In genomic region chr9:38035873-38036272, GRCh38 we compare ENCODE assay signal across 1 cellular context.
A peak's percentile ranks its signal among the peaks of the same experiment; 100 is the strongest.
TF ChIP-seq lines count a peak whose summit lies in the region.

No MANE protein-coding gene starts in this region.

TF ChIP-seq in HepG2, 621 proteins besides CTCF, POLR2A, EP300 and RAD21 (continued from another document and continues in another):
- TF ChIP-seq HIC2 (CRISPR knock-in tag; IDR thresholded peaks at IDR 0.05; ENCODE audit: low read depth) (no peak), BRCA1 (CRISPR knock-in tag; IDR thresholded peaks at IDR 0.05) (no peak), ZNF543 (CRISPR knock-in tag; IDR thresholded peaks at IDR 0.05) (no peak), ARID2 (CRISPR knock-in tag; IDR thresholded peaks at IDR 0.05; ENCODE audit: borderline replicate concordance) (no peak), ZNF572 (CRISPR knock-in tag; IDR thresholded peaks at IDR 0.05) (no peak), ZNF674 (CRISPR knock-in tag; IDR thresholded peaks at IDR 0.05; ENCODE audit: low read depth) (no peak), IKZF1 (IDR thresholded peaks at IDR 0.05) (no peak), BATF2 (CRISPR knock-in tag; IDR thresholded peaks at IDR 0.05) (no peak), ZNF34 (CRISPR knock-in tag; IDR thresholded peaks at IDR 0.05; ENCODE audit: borderline replicate concordance) (no peak), ZKSCAN8 (CRISPR knock-in tag; IDR thresholded peaks at IDR 0.05; ENCODE audit: borderline replicate concordance) (no peak), ZBTB40 (IDR thresholded peaks at IDR 0.05) (no peak), ZBTB40 (CRISPR knock-in tag; IDR thresholded peaks at IDR 0.05) (no peak), KDM5B (CRISPR knock-in tag; IDR thresholded peaks at IDR 0.05; ENCODE audit: borderline replicate concordance) (no peak), TGIF2 (CRISPR knock-in tag; IDR thresholded peaks at IDR 0.05) (no peak), ZFP36L2 (CRISPR knock-in tag; IDR thresholded peaks at IDR 0.05) (no peak), ONECUT2 (CRISPR knock-in tag; IDR thresholded peaks at IDR 0.05) (no peak), BCL6 (CRISPR knock-in tag; IDR thresholded peaks at IDR 0.05) (no peak), SOX6 (IDR thresholded peaks at IDR 0.05) (no peak), SOX6 (CRISPR knock-in tag; IDR thresholded peaks at IDR 0.05) (peak; percentile 15; the same call in 1 of the 2 replicates), ZNF589 (CRISPR knock-in tag; conservative IDR thresholded peaks at IDR 0.05) (no peak), TP53 (CRISPR knock-in tag; conservative IDR thresholded peaks at IDR 0.05) (no peak), ATF2 (CRISPR knock-in tag; IDR thresholded peaks at IDR 0.05) (no peak), ZNF749 (CRISPR knock-in tag; IDR thresholded peaks at IDR 0.05; ENCODE audit: borderline replicate concordance) (no peak), HNF1B (CRISPR knock-in tag; IDR thresholded peaks at IDR 0.05) (no peak), ZFP36L1 (CRISPR knock-in tag; IDR thresholded peaks at IDR 0.05) (no peak), MYC (CRISPR knock-in tag; IDR thresholded peaks at IDR 0.05; ENCODE audit: borderline replicate concordance) (peak; percentile 41; the same call in 1 of the 2 replicates), RNF2 (conservative IDR thresholded peaks at IDR 0.05; ENCODE audit: low read depth) (no peak), PHB2 (IDR thresholded peaks at IDR 0.05; ENCODE audit: partially characterized antibody) (no peak), ZNF318 (CRISPR knock-in tag; IDR thresholded peaks at IDR 0.05) (no peak), SMYD3 (CRISPR knock-in tag; IDR thresholded peaks at IDR 0.05) (no peak), BRF2 (CRISPR knock-in tag; IDR thresholded peaks at IDR 0.05) (no peak), THAP8 (CRISPR knock-in tag; IDR thresholded peaks at IDR 0.05; ENCODE audit: borderline replicate concordance) (no peak), ZBTB42 (CRISPR knock-in tag; IDR thresholded peaks at IDR 0.05) (no peak), ZNF580 (CRISPR knock-in tag; IDR thresholded peaks at IDR 0.05; ENCODE audit: borderline replicate concordance, low read depth) (no peak)
